ENCODE assay signal across 9 cellular contexts in genomic region chr13:74132152-74132767, GRCh38. TPM values are rescaled to one million over a fixed set of nuclear protein-coding genes. Genes with fewer than 3 reads are reported as not detected.
DNase-seq lines count a peak whose midpoint lies in the region; ATAC-seq and TF ChIP-seq lines count a peak whose summit lies in the region.
"Had no signal": no experiment of that assay in that cellular context is flagged by ENCODE, and none has a peak within 500 bp of the region (broad histone marks: within the 10 kb centered on the region; RNA-seq: fewer than 3 reads in every experiment).

No MANE protein-coding gene starts in this region.

- H3K4me3 ChIP-seq in DOHH2 (ENCODE audit: low read length) (peak overlapping the region; percentile 97), OCI-LY7 (ENCODE audit: low read depth, low read length, poor library complexity, severe bottlenecking) (peak overlapping the region; percentile 86), uterus (peak overlapping the region; percentile 71 to 83)

- TF ChIP-seq CTCF in DOHH2 (IDR thresholded peaks at IDR 0.05; ENCODE audit: low read depth, low read length, poor library complexity, severe bottlenecking) (no peak), OCI-LY7 (conservative IDR thresholded peaks at IDR 0.05; ENCODE audit: low read length) (no peak), mesothelial cell of epicardium (IDR thresholded peaks at IDR 0.05; ENCODE audit: unreplicated experiment) (no peak), uterus (IDR thresholded peaks at IDR 0.05) (no peak)

- intact Hi-C loops in OCI-LY7 (cut with micrococcal nuclease; ENCODE audit: unreplicated experiment) = loop anchor here (1.0 to 5.0 kb wide), 2 partner anchors 160 to 365 kb away; no protein-coding TSS in a partner anchor
- intact Hi-C loops in uterus (cut with DNase I; ENCODE audit: low total_unique reads) = no loop called here

- H3K79me2 ChIP-seq in DOHH2 (ENCODE audit: control insufficient read depth, low read length) = peaks cover 72% of the 10 kb centered on the region
- peaks cover 64% of the 10 kb centered on the region for H3K79me2 ChIP-seq in OCI-LY7 (ENCODE audit: insufficient read depth, low read depth, low read length)

- H3K4me1 ChIP-seq in DOHH2 (ENCODE audit: control insufficient read depth, low read length) (peaks cover 54% of the 10 kb centered on the region), OCI-LY7 (ENCODE audit: insufficient read depth, low read length, poor library complexity, severe bottlenecking) (peaks cover 51% of the 10 kb centered on the region), uterus (no peaks in the 10 kb centered on the region)

- H4K20me1 ChIP-seq in DOHH2 (ENCODE audit: control insufficient read depth, insufficient read depth, low read depth, low read length) (peaks cover 14% of the 10 kb centered on the region), OCI-LY7 (ENCODE audit: insufficient read depth, low read length) (peaks cover 16% of the 10 kb centered on the region; the same call in 1 of the 2 replicates)

- H3F3A ChIP-seq in DOHH2 (ENCODE audit: control insufficient read depth, insufficient read depth) = peaks cover 11% of the 10 kb centered on the region

- CTCF ChIA-PET in OCI-LY7 (lab: Charles Lee; ENCODE audit: unreplicated experiment) = no interaction called here

- H3K4me1 Mint-ChIP-seq in mesothelial cell of epicardium = peaks cover 37% of the 10 kb centered on the region

- TF ChIP-seq POLR2A in uterus (IDR thresholded peaks at IDR 0.05) = no peak

- no peak for ATAC-seq in HG02852 (IDR thresholded peaks at IDR 0.05; ENCODE audit: unreplicated experiment)

- no TSS peak for BruUV-seq in OCI-LY7 (replicated peaks; lab: Mats Ljungman, UMichigan)

- peak overlapping the region; percentile 85 for H3K27ac ChIP-seq in DOHH2 (ENCODE audit: low read depth, low read length)
- peak overlapping the region; percentile 90 for H3K27ac ChIP-seq in OCI-LY7 (ENCODE audit: low read depth, low read length, poor library complexity, severe bottlenecking)
- peak overlapping the region; percentile 62 for H3K27ac ChIP-seq in caudate nucleus (ENCODE audit: low read depth, low read length)
- peak overlapping the region; percentile 87 to 96 for H3K27ac ChIP-seq in uterus
- H3K27ac ChIP-seq: KMS-11 had no signal

- peaks cover 26% of the 10 kb centered on the region; the same call in 1 of the 2 replicates for H3K36me3 ChIP-seq in DOHH2 (ENCODE audit: control insufficient read depth, low read length)
- H3K36me3 ChIP-seq in OCI-LY7 (ENCODE audit: insufficient read depth, low read length) = no peaks in the 10 kb centered on the region
- H3K36me3 ChIP-seq in uterus = no peaks in the 10 kb centered on the region

- peak overlapping the region; percentile 100 for H3K4me3 Mint-ChIP-seq in mesothelial cell of epicardium

- no peaks in the 10 kb centered on the region for H3K27me3 Mint-ChIP-seq in mesothelial cell of epicardium (ENCODE audit: low read depth)

- no peaks in the 10 kb centered on the region for H3K9me3 Mint-ChIP-seq in mesothelial cell of epicardium

- H3K9me3 ChIP-seq in DOHH2 (ENCODE audit: control insufficient read depth, insufficient read depth, low read length) (no peaks in the 10 kb centered on the region), OCI-LY7 (ENCODE audit: low read length) (no peaks in the 10 kb centered on the region), uterus (no peaks in the 10 kb centered on the region)

- no peak overlapping the region for H2AFZ ChIP-seq in OCI-LY7 (ENCODE audit: low read length)

- H3K27me3 ChIP-seq in DOHH2 (ENCODE audit: control insufficient read depth, low read length) (no peaks in the 10 kb centered on the region), uterus (no peaks in the 10 kb centered on the region)

- H3K27ac Mint-ChIP-seq in mesothelial cell of epicardium = peak overlapping the region; percentile 99

- H3K4me2 ChIP-seq in DOHH2 (ENCODE audit: low read length) (peak overlapping the region; percentile 80), OCI-LY7 (ENCODE audit: low read length) (peak overlapping the region; percentile 92)

- no peaks in the 10 kb centered on the region for H3K36me3 Mint-ChIP-seq in mesothelial cell of epicardium

- POLR2A ChIA-PET in OCI-LY7 (lab: Charles Lee) = interaction anchor here (0.6 to 3.5 kb wide), 20 partner anchors 9 to 220 kb away, joined by 3 to 21 read pairs (median 4); no protein-coding TSS in a partner anchor

- DNase-seq in OCI-LY7 (ENCODE audit: low spot score) (peak; percentile 76), caudate nucleus (lab: John Stamatoyannopoulos, UW) (peak in 3 of 61 donors; percentile 1 to 21 (median 2)), mesothelial cell of epicardium (ENCODE audit: low spot score in 2 of 2, unreplicated experiment in 2 of 2) (no peak), uterus (no peak), NCI-H146 (lab: John Stamatoyannopoulos, UW) (no peak), T-helper 9 cell (no peak)

- H3K9me2 ChIP-seq in DOHH2 (replicated peaks; ENCODE audit: control insufficient read depth, low read length) (no peaks in the 10 kb centered on the region), OCI-LY7 (ENCODE audit: insufficient read depth, low read length) (no peaks in the 10 kb centered on the region)

RNA-seq across cellular contexts. Expression of gene KLF12, which starts 1.9 kb away (rescaled TPM):
- 13.3 and 14.3 TPM in 2 replicates for total RNA-seq in OCI-LY7 (2014; rRNA removed; shearing (Covaris generic))
- total RNA-seq in OCI-LY7 (2022) (40.1 and 41.9 TPM in 2 replicates), mesothelial cell of epicardium (29.4 to 33.9 TPM (median 31.0 TPM) in 3 replicates), uterus (10 to 100 TPM in 2 of 4 donors, 1 to 10 TPM in 2; 2.3 to 57.7 (median 13.2) TPM)
